In genomic region chrX:66163849-66164401, GRCh38 we compare ENCODE assay signal across 8 cellular contexts. TPM values are rescaled to one million over a fixed set of nuclear protein-coding genes. Genes with fewer than 3 reads are reported as not detected.
A peak's percentile ranks its signal among the peaks of the same experiment; 100 is the strongest.
DNase-seq lines count a peak whose midpoint lies in the region; ATAC-seq lines count a peak whose summit lies in the region.

Gene HEPH (plus strand): TSS chrX:66164247. CDS start chrX:66170571, 6,324 bp downstream.

- H3K36me3 ChIP-seq in iPS DF 6.9 (ENCODE audit: control insufficient read depth, insufficient read depth, low read length): no peaks in the 10 kb centered on the region
- no peaks in the 10 kb centered on the region for H3K36me3 ChIP-seq in effector memory CD4-positive, alpha-beta T cell (ENCODE audit: control insufficient read depth, insufficient read depth, low read length)

- H3K27ac ChIP-seq in iPS DF 6.9 (ENCODE audit: low read length): no peak within 1 kb of the TSS
- H3K27ac ChIP-seq in effector memory CD4-positive, alpha-beta T cell (ENCODE audit: insufficient read depth, low read length, poor library complexity, severe bottlenecking): no peak within 1 kb of the TSS

- DNase-seq in OCI-M2 (lab: John Stamatoyannopoulos, UW; ENCODE audit: unreplicated experiment) (peak; percentile 65), iPS DF 6.9 (ENCODE audit: low read depth, low spot score) (no peak), superior temporal gyrus (ENCODE audit: extremely low spot score) (peak; percentile 27), H4 (ENCODE audit: low spot score) (no peak)
- no peak for DNase-seq in effector memory CD4-positive, alpha-beta T cell
- DNase-seq in activated CD4-positive, alpha-beta T cell treated with anti-CD3 and anti-CD28 coated beads, Interleukin-2, amount 50 U/mL, for 4 hours: no peak
- no peak for DNase-seq in activated CD4-positive, alpha-beta T cell treated with anti-CD3 and anti-CD28 coated beads, Interleukin-2, amount 50 U/mL, for 1 hour

- peak within 1 kb of the TSS; percentile 47; the same call in 1 of the 2 replicates for H3K4me3 ChIP-seq in iPS DF 6.9 (ENCODE audit: low read length)
- no peak within 1 kb of the TSS for H3K4me3 ChIP-seq in effector memory CD4-positive, alpha-beta T cell (ENCODE audit: insufficient read depth, low read depth, low read length, poor library complexity, severe bottlenecking)

- no peaks in the 10 kb centered on the region for H3K27me3 ChIP-seq in iPS DF 6.9 (ENCODE audit: control insufficient read depth, insufficient read depth, low read length)
- H3K27me3 ChIP-seq in effector memory CD4-positive, alpha-beta T cell (replicated peaks; ENCODE audit: control insufficient read depth, insufficient read depth, low read length, poor library complexity, severe bottlenecking): no peaks in the 10 kb centered on the region

- no peaks in the 10 kb centered on the region for H3K4me1 ChIP-seq in iPS DF 6.9 (ENCODE audit: control insufficient read depth, insufficient read depth, low read length)
- H3K4me1 ChIP-seq in effector memory CD4-positive, alpha-beta T cell (ENCODE audit: control insufficient read depth, insufficient read depth, low read length, poor library complexity, severe bottlenecking): no peaks in the 10 kb centered on the region

- H3K9me3 ChIP-seq in iPS DF 6.9 (ENCODE audit: control insufficient read depth, insufficient read depth, low read length): no peaks in the 10 kb centered on the region
- no peaks in the 10 kb centered on the region for H3K9me3 ChIP-seq in effector memory CD4-positive, alpha-beta T cell (ENCODE audit: control insufficient read depth, low read length)

- ATAC-seq in GM21381 (IDR thresholded peaks at IDR 0.05; ENCODE audit: unreplicated experiment): peak; percentile 76

- no CpG with 5 or more reads among the region's 3 CpGs for WGBS in iPS DF 6.9 (ENCODE audit: insufficient coverage, insufficient read length)

RNA-seq across cellular contexts. Expression of gene HEPH, which starts in this region (rescaled TPM):
- 0.85 and 1.6 TPM in 2 replicates for total RNA-seq in H4 (2014; rRNA removed; shearing (Covaris generic))

Comparison
In these comparisons a context has a peak if more than half of its experiments do, and no peak if none do; other contexts are left out.
1. DNase-seq: peak in OCI-M2 (single experiment) and superior temporal gyrus (single experiment); none in iPS DF 6.9 (single experiment), effector memory CD4-positive, alpha-beta T cell (0 of 3), H4 (single experiment), activated CD4-positive, alpha-beta T cell treated with anti-CD3 and anti-CD28 coated beads, Interleukin-2, amount 50 U/mL, for 4 hours (0 of 2) and activated CD4-positive, alpha-beta T cell treated with anti-CD3 and anti-CD28 coated beads, Interleukin-2, amount 50 U/mL, for 1 hour (single experiment).